Comparison of ENCODE assay signal across 1 cellular context in the genomic region with DNA sequence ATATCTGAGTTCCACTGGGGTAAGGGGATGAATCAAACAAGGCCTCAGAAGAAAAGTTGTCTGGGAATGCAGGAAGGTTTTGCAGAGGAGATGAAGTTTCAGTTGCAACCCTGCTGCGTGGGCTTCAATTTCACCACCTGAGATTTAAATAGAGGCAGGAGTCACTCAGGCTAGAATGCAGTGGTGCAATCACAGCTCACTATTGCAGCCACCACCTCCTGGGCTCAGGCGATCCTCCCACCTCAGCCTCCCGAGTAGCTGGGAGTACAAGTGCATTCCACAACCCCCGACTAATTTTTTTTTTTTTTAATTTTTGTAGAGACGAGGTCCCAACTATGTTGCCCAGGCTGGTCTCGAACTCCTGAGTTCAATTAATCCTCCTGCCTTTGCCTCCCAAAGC.
TF ChIP-seq lines count a peak whose summit lies in the region.

No MANE protein-coding gene starts in this region.

TF ChIP-seq in GM23338, 12 proteins besides CTCF, POLR2A, EP300 and RAD21:
- TF ChIP-seq EZH2 (IDR thresholded peaks at IDR 0.05; ENCODE audit: low read depth, unreplicated experiment), result no peak
